23 cellular contexts compared by ENCODE assay signal in the genomic region with DNA sequence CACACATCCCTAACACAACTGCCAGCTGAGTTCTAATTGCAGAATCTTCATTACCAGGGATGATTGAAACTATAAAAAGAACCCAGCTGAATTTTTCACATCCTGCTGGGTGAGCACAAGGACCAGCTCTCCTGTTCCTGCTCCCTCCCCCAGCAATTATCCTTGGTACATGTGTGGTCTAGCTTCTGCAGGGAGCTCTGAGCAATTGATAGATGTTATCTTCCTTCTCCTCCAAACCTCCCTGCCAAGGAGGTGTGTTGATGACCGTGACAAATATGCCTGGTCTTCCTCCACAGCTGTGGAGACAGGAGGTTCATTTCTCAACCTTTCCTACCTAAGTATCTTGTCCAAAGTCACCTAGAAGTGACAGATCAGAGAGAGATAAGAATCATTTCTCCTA.
"Had no signal": no experiment of that assay in that cellular context is flagged by ENCODE, and none has a peak within 500 bp of the region (broad histone marks: within the 10 kb centered on the region; RNA-seq: fewer than 3 reads in every experiment).

No MANE protein-coding gene starts in this region.

- H3K27ac Mint-ChIP-seq: activated naive CD8-positive, alpha-beta T cell; activated T-cell treated with anti-CD3 and anti-CD28 coated beads, Interleukin-2, amount 50 U/mL, for 72 hours; mesothelial cell of epicardium; naive B cell; stimulated activated naive B cell treated with anti-CD40 and anti-IgM and Interleukin-4, amounts not matched to agents 10 μg/mL and 1 μg/mL and 100 μg/mL, for 72 hours had no signal

- H3K27ac ChIP-seq: esophagus squamous epithelium, hepatocyte, pancreas, psoas muscle, stomach, suprapubic skin, tibial artery, upper lobe of right lung had no signal

- H3K27me3 ChIP-seq: esophagus squamous epithelium, hepatocyte, pancreas, stomach, suprapubic skin, tibial artery, upper lobe of right lung had no signal

- H3K9me3 Mint-ChIP-seq: mesothelial cell of epicardium; stimulated activated naive B cell treated with anti-CD40 and anti-IgM and Interleukin-4, amounts not matched to agents 10 μg/mL and 1 μg/mL and 100 μg/mL, for 72 hours had no signal

- H3K4me1 ChIP-seq: esophagus squamous epithelium, pancreas, psoas muscle, stomach, suprapubic skin, tibial artery, upper lobe of right lung had no signal

- H3K4me3 Mint-ChIP-seq: activated naive CD8-positive, alpha-beta T cell; activated T-cell treated with anti-CD3 and anti-CD28 coated beads, Interleukin-2, amount 50 U/mL, for 72 hours; mesothelial cell of epicardium; naive B cell; stimulated activated naive B cell treated with anti-CD40 and anti-IgM and Interleukin-4, amounts not matched to agents 10 μg/mL and 1 μg/mL and 100 μg/mL, for 72 hours had no signal

- H3K4me1 Mint-ChIP-seq: naive B cell; stimulated activated naive B cell treated with anti-CD40 and anti-IgM and Interleukin-4, amounts not matched to agents 10 μg/mL and 1 μg/mL and 100 μg/mL, for 72 hours had no signal

- H3K36me3 Mint-ChIP-seq: activated naive CD8-positive, alpha-beta T cell; mesothelial cell of epicardium; naive B cell; stimulated activated naive B cell treated with anti-CD40 and anti-IgM and Interleukin-4, amounts not matched to agents 10 μg/mL and 1 μg/mL and 100 μg/mL, for 72 hours had no signal

- ATAC-seq: activated T-cell treated with anti-CD3 and anti-CD28 coated beads, Interleukin-2, amount 50 U/mL, for 72 hours; left colon; pancreas; psoas muscle; stimulated activated naive B cell treated with anti-CD40 and anti-IgM and Interleukin-4, amounts not matched to agents 10 μg/mL and 1 μg/mL and 100 μg/mL, for 72 hours; upper lobe of right lung had no signal

- DNase-seq: activated CD4-positive, alpha-beta T cell treated with anti-CD3 and anti-CD28 coated beads for 4 hours; activated CD4-positive, alpha-beta T cell treated with anti-CD3 and anti-CD28 coated beads, Interleukin-2, amount 50 U/mL, for 4 hours; activated naive CD4-positive, alpha-beta T cell treated with Interleukin-2 at 50 U/mL for 16 hours; activated T-cell treated with anti-CD3 and anti-CD28 coated beads for 4 hours; activated T-cell treated with anti-CD3 and anti-CD28 coated beads, Interleukin-2, amount 50 U/mL, for 72 hours; dermis blood vessel endothelial cell; effector CD4-positive, alpha-beta T cell; esophagus squamous epithelium; kidney; left colon; naive B cell; nucleus accumbens; pancreas; psoas muscle; stimulated activated CD4-positive, alpha-beta T cell treated with anti-CD3 and anti-CD28 coated beads, Interleukin-1b, Interleukin-23, amount 100 ng/mL, for 48 hours; stimulated activated naive B cell treated with anti-CD40 and anti-IgM and Interleukin-4, amounts not matched to agents 10 μg/mL and 1 μg/mL and 100 μg/mL, for 72 hours; stomach; tibial artery; upper lobe of right lung had no signal
